Comparison of ENCODE assay signal across 8 cellular contexts in the genomic region with DNA sequence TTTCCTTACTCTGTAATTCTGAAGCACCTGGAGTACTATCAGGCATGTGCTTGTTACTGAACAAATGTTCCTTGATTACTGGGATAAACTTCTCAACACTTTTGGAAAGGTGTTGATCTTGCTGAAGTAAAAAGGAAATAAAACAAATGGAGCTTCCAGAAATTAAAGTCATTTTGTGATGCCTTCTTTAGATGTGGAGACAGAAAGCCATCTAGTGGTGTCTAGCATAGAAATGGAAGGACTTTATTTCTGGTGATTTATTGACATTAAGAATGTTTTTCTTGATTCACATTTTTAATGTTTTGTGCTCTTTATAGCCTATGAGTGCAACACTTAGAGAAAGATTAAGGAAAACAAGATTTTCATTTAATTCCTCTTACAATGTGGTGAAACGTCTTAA. TPM values are rescaled to one million over a fixed set of nuclear protein-coding genes. Genes with fewer than 3 reads are reported as not detected.
A peak's percentile ranks its signal among the peaks of the same experiment; 100 is the strongest.
DNase-seq lines count a peak whose midpoint lies in the region; ATAC-seq, FAIRE-seq and TF ChIP-seq lines count a peak whose summit lies in the region.

No MANE protein-coding gene starts in this region.

- H3K4me3 ChIP-seq in keratinocyte (ENCODE audit: control insufficient read depth in 2 of 3, extremely low read depth in 1 of 3, insufficient read depth in 2 of 3, low read depth in 1 of 3, low read length in 3 of 3), result peak overlapping the region in 2 of 3 experiments; percentile 89 to 96

- TF ChIP-seq CTCF in GM13977 (IDR thresholded peaks at IDR 0.05; ENCODE audit: extremely low read depth, insufficient read depth, missing control alignments), result peak; percentile 43
- peak; percentile 67 for TF ChIP-seq CTCF in VCaP (conservative IDR thresholded peaks at IDR 0.05)
- TF ChIP-seq CTCF in keratinocyte (optimal IDR thresholded peaks at IDR 0.05 in 1 of 3, IDR thresholded peaks at IDR 0.05 in 1 of 3, conservative IDR thresholded peaks at IDR 0.05 in 1 of 3; ENCODE audit: extremely low read depth in 1 of 3, insufficient read depth in 2 of 3, low read length in 3 of 3), result peak in 2 of 3 experiments; percentile 30 to 55

- in situ Hi-C loops in GM13977 (cut with MboI; ENCODE audit: low pct_unique_long_range_greater_than_20kb, low sequenced_read_pairs, unreplicated experiment), result no loop called here

- H3K9ac ChIP-seq in keratinocyte (ENCODE audit: control insufficient read depth, extremely low read depth, insufficient read depth, low read length), result peak overlapping the region; percentile 19

- no peak for ATAC-seq in GM19023 (IDR thresholded peaks at IDR 0.05; ENCODE audit: unreplicated experiment)

- no peaks in the 10 kb centered on the region for H3K36me3 ChIP-seq in keratinocyte (ENCODE audit: control insufficient read depth in 2 of 2, extremely low read depth in 1 of 2, insufficient read depth in 2 of 2, low read length in 2 of 2)

- peak; percentile 23 to 24 for DNase-seq in AML-193 (lab: John Stamatoyannopoulos, UW)
- DNase-seq in GM13977 (ENCODE audit: low spot score), result peak; percentile 15
- no peak for DNase-seq in keratinocyte (ENCODE audit: low read depth, low spot score)
- DNase-seq in iPS-NIHi11 (ENCODE audit: low spot score), result no peak
- no peak for DNase-seq in NCI-H146 (lab: John Stamatoyannopoulos, UW)
- DNase-seq in activated gamma-delta T cell (lab: John Stamatoyannopoulos, UW), result no peak

- no peaks in the 10 kb centered on the region for H3K9me3 ChIP-seq in keratinocyte (ENCODE audit: control insufficient read depth, low read depth, low read length)

- H4K20me1 ChIP-seq in keratinocyte (ENCODE audit: control insufficient read depth, extremely low read depth, insufficient read depth, low read length), result no peaks in the 10 kb centered on the region

- no peaks in the 10 kb centered on the region for H3K9me1 ChIP-seq in keratinocyte (ENCODE audit: control insufficient read depth, extremely low read depth, insufficient read depth, low read length)

- H3K4me2 ChIP-seq in keratinocyte (ENCODE audit: control insufficient read depth, extremely low read depth, insufficient read depth, low read depth, low read length), result peak overlapping the region; percentile 94

- H3K27ac ChIP-seq in VCaP, result no peak overlapping the region
- H3K27ac ChIP-seq in keratinocyte (ENCODE audit: control insufficient read depth, insufficient read depth, low read length), result peak overlapping the region; percentile 92

- peaks cover 35% of the 10 kb centered on the region for H3K4me1 ChIP-seq in keratinocyte (ENCODE audit: control insufficient read depth, extremely low read depth, insufficient read depth, low read length)

- dilution Hi-C loops in keratinocyte (cut with MboI; ENCODE audit: extremely low pct_ligation_motif_present, low sequenced_read_pairs), result no loop called here

- no peak overlapping the region for H2AFZ ChIP-seq in keratinocyte (ENCODE audit: control insufficient read depth, low read length)

- no peaks in the 10 kb centered on the region for H3K27me3 ChIP-seq in keratinocyte (ENCODE audit: control insufficient read depth, extremely low read depth, insufficient read depth, low read length)

- peak; percentile 80 for FAIRE-seq in keratinocyte (lab: Jason Lieb, UNC)

- H3K79me2 ChIP-seq in keratinocyte (ENCODE audit: control insufficient read depth, insufficient read depth, low read length), result peaks cover 13% of the 10 kb centered on the region

RNA-seq across cellular contexts. Expression of gene SFR1, which starts 1.4 kb away (rescaled TPM):
- 6.1 to 10.9 TPM (median 10.4 TPM) in 3 replicates for polyA plus RNA-seq in keratinocyte
- 0.52 TPM for polyA plus RNA-seq in keratinocyte (2011; ENCODE audit: low read depth)
- polyA plus RNA-seq in keratinocyte (2011; cell fraction: cytosol; rRNA removed), result 8.5 and 13.2 TPM in 2 replicates
- polyA plus RNA-seq in keratinocyte (2011; cell fraction: nucleus; rRNA removed), result 8.1 and 11.3 TPM in 2 replicates
- 2.9 and 10.3 TPM in 2 replicates for polyA plus RNA-seq in keratinocyte (2012; ENCODE audit: low replicate concordance)
- polyA minus RNA-seq in keratinocyte, result 1.4 to 4.9 TPM (median 2.2 TPM) in 3 replicates
- polyA minus RNA-seq in keratinocyte (2011; cell fraction: cytosol; rRNA and poly(A)+ RNA removed), result 4.8 TPM
- polyA minus RNA-seq in keratinocyte (2011; cell fraction: nucleus; rRNA and poly(A)+ RNA removed), result 0.95 and 3.3 TPM in 2 replicates

RNA-seq across cellular contexts. Expression of gene COL17A1, which starts 37.7 kb away (rescaled TPM):
- polyA plus RNA-seq in keratinocyte, result 2,386 to 3,374 TPM (median 2,587 TPM) in 3 replicates
- 1,575 TPM for polyA plus RNA-seq in keratinocyte (2011; ENCODE audit: low read depth)
- 607 and 731 TPM in 2 replicates for polyA plus RNA-seq in keratinocyte (2011; cell fraction: cytosol; rRNA removed)
- 5,094 and 5,558 TPM in 2 replicates for polyA plus RNA-seq in keratinocyte (2011; cell fraction: nucleus; rRNA removed)
- 1,046 and 1,745 TPM in 2 replicates for polyA plus RNA-seq in keratinocyte (2012; ENCODE audit: low replicate concordance)
- polyA minus RNA-seq in keratinocyte, result 1,846 to 2,703 TPM (median 1,967 TPM) in 3 replicates
- 838 TPM for polyA minus RNA-seq in keratinocyte (2011; cell fraction: cytosol; rRNA and poly(A)+ RNA removed)
- 2,909 and 4,339 TPM in 2 replicates for polyA minus RNA-seq in keratinocyte (2011; cell fraction: nucleus; rRNA and poly(A)+ RNA removed)

Comparison
In these comparisons a context has a peak if more than half of its experiments do, and no peak if none do; other contexts are left out.
1. DNase-seq: peak in AML-193 (2 of 2) and GM13977 (single experiment); none in keratinocyte (single experiment), iPS-NIHi11 (single experiment), NCI-H146 (single experiment) and activated gamma-delta T cell (single experiment).
2. Peak in every context shown above with its lines, with median percentiles within 50 percentile points of each other: CTCF ChIP-seq.